ENCODE assay signal across 28 cellular contexts in genomic region chr9:16102154-16102553, GRCh38.
"Had no signal": no experiment of that assay in that cellular context is flagged by ENCODE, and none has a peak within 500 bp of the region (broad histone marks: within the 10 kb centered on the region; RNA-seq: fewer than 3 reads in every experiment).

No MANE protein-coding gene starts in this region.

- H3K27ac Mint-ChIP-seq: activated naive CD4-positive, alpha-beta T cell treated with anti-CD3 and anti-CD28 coated beads for 36 hours; activated naive CD8-positive, alpha-beta T cell treated with anti-CD3 and anti-CD28 coated beads, Interleukin-2, amount 10 ng/mL, durations not matched to agents 7 days and 5 days; stimulated activated naive B cell treated with anti-CD40 and anti-IgM and Interleukin-4, amounts not matched to agents 10 μg/mL and 1 μg/mL and 100 μg/mL, for 72 hours; T-helper 1 cell treated with Interleukin-12 subunit alpha and Interleukin-12 subunit beta and Interleukin-4 antibody, amounts not matched to agents 30 μg/mL and 1 μg/mL, for 36 hours had no signal

- ATAC-seq: activated CD4-positive, CD25-positive, alpha-beta regulatory T cell treated with anti-CD3 and anti-CD28 coated beads, Interleukin-2, amount 50 U/mL, for 24 hours; heart left ventricle; left lung; lower lobe of right lung; naive thymus-derived CD8-positive, alpha-beta T cell; stimulated activated naive B cell treated with anti-CD40 and anti-IgM and Interleukin-4, amounts not matched to agents 10 μg/mL and 1 μg/mL and 100 μg/mL, for 72 hours had no signal

- H3K27me3 Mint-ChIP-seq: naive thymus-derived CD8-positive, alpha-beta T cell; stimulated activated naive B cell treated with anti-CD40 and anti-IgM and Interleukin-4, amounts not matched to agents 10 μg/mL and 1 μg/mL and 100 μg/mL, for 72 hours had no signal

- H3K4me3 ChIP-seq: ascending aorta, heart left ventricle, left lung, lower lobe of right lung, ovary, prostate gland, stomach, thyroid gland had no signal

- H3K4me1 Mint-ChIP-seq: activated naive CD8-positive, alpha-beta T cell treated with anti-CD3 and anti-CD28 coated beads, Interleukin-2, amount 10 ng/mL, durations not matched to agents 7 days and 5 days; naive thymus-derived CD8-positive, alpha-beta T cell; stimulated activated naive B cell treated with anti-CD40 and anti-IgM and Interleukin-4, amounts not matched to agents 10 μg/mL and 1 μg/mL and 100 μg/mL, for 72 hours had no signal

- H3K27me3 ChIP-seq: ascending aorta, brain microvascular endothelial cell, heart left ventricle, left lung, ovary, stomach, thyroid gland had no signal

- H3K4me1 ChIP-seq: left lung, lower lobe of right lung had no signal

- DNase-seq: activated CD4-positive, alpha-beta T cell treated with anti-CD3 and anti-CD28 coated beads for 48 hours; activated CD4-positive, alpha-beta T cell treated with anti-CD3 and anti-CD28 coated beads, Interleukin-2, amount 50 U/mL, for 48 hours; activated CD8-positive, alpha-beta memory T cell treated with anti-CD3 and anti-CD28 coated beads for 24 hours; activated effector memory CD4-positive, alpha-beta T cell treated with Interleukin-2 at 50 U/mL for 16 hours; activated naive CD4-positive, alpha-beta T cell treated with anti-CD3 and anti-CD28 coated beads for 36 hours; activated naive CD8-positive, alpha-beta T cell treated with anti-CD3 and anti-CD28 coated beads, Interleukin-2, amount 10 ng/mL, durations not matched to agents 7 days and 5 days; brain microvascular endothelial cell; caudate nucleus; cortex of kidney; foreskin fibroblast; heart left ventricle; kidney glomerular epithelial cell; left lung; lower lobe of right lung; mesenchymal stem cell; naive thymus-derived CD8-positive, alpha-beta T cell; ovary; stimulated activated CD4-positive, alpha-beta T cell treated with anti-CD3 and anti-CD28 coated beads, Interleukin-15, amount 100 ng/mL, for 24 hours; stimulated activated CD4-positive, alpha-beta T cell treated with anti-CD3 and anti-CD28 coated beads, Interleukin-2, amount 100 ng/mL, for 24 hours; stimulated activated naive B cell treated with anti-CD40 and anti-IgM and Interleukin-4, amounts not matched to agents 10 μg/mL and 1 μg/mL and 100 μg/mL, for 72 hours; stomach; T1000; thyroid gland; WERI-Rb-1 had no signal

- H3K36me3 ChIP-seq: ascending aorta, brain microvascular endothelial cell, heart left ventricle, left lung, lower lobe of right lung, ovary, prostate gland, stomach, thyroid gland, WERI-Rb-1 had no signal

- H3K36me3 Mint-ChIP-seq: activated naive CD8-positive, alpha-beta T cell treated with anti-CD3 and anti-CD28 coated beads, Interleukin-2, amount 10 ng/mL, durations not matched to agents 7 days and 5 days; naive thymus-derived CD8-positive, alpha-beta T cell; stimulated activated naive B cell treated with anti-CD40 and anti-IgM and Interleukin-4, amounts not matched to agents 10 μg/mL and 1 μg/mL and 100 μg/mL, for 72 hours had no signal

- H3K9me3 Mint-ChIP-seq: activated naive CD4-positive, alpha-beta T cell treated with anti-CD3 and anti-CD28 coated beads for 36 hours; activated naive CD8-positive, alpha-beta T cell treated with anti-CD3 and anti-CD28 coated beads, Interleukin-2, amount 10 ng/mL, durations not matched to agents 7 days and 5 days; naive thymus-derived CD8-positive, alpha-beta T cell had no signal

- H3K9me3 ChIP-seq: ascending aorta, left lung, lower lobe of right lung, ovary, prostate gland, stomach, thyroid gland had no signal

- H3K27ac ChIP-seq: ascending aorta, left lung, lower lobe of right lung, prostate gland, thyroid gland had no signal

- H3K4me3 Mint-ChIP-seq: activated naive CD4-positive, alpha-beta T cell treated with anti-CD3 and anti-CD28 coated beads for 36 hours; activated naive CD8-positive, alpha-beta T cell treated with anti-CD3 and anti-CD28 coated beads, Interleukin-2, amount 10 ng/mL, durations not matched to agents 7 days and 5 days; naive thymus-derived CD8-positive, alpha-beta T cell; stimulated activated naive B cell treated with anti-CD40 and anti-IgM and Interleukin-4, amounts not matched to agents 10 μg/mL and 1 μg/mL and 100 μg/mL, for 72 hours; T-helper 1 cell treated with Interleukin-12 subunit alpha and Interleukin-12 subunit beta and Interleukin-4 antibody, amounts not matched to agents 30 μg/mL and 1 μg/mL, for 36 hours had no signal
